In the genomic region with DNA sequence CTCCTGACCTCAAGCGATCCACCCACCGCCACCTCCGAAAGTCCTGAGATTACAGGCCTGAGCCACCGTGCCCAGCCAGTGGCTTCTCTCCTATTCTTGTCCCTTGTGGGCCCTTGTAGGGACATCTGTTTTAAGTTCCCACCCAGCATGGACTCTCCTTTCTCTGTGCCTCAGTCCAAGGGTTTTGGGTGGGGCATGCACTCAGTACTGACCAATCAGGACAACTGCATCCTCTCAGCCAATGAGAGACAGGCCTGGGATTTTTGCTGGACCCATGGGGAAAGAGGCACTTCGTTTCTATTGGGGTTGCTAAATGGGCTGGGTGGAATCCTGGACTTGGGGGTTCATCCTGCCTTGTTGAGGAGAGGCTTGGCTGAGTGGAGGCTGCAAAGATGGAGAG, we compare ENCODE assay signal across 19 cellular contexts. TPM values are rescaled to one million over a fixed set of nuclear protein-coding genes. Genes with fewer than 3 reads are reported as not detected.
DNase-seq lines count a peak whose midpoint lies in the region; ATAC-seq and TF ChIP-seq lines count a peak whose summit lies in the region.
"Had no signal": no experiment of that assay in that cellular context is flagged by ENCODE, and none has a peak within 500 bp of the region (broad histone marks: within the 10 kb centered on the region; RNA-seq: fewer than 3 reads in every experiment).

No MANE protein-coding gene starts in this region.

- peaks cover 0 to 40% (median 14%) of the 10 kb centered on the region in 9 donors for H3K4me1 ChIP-seq in heart right ventricle
- peaks cover 32% of the 10 kb centered on the region for H3K4me1 ChIP-seq in mesodermal cell (ENCODE audit: control insufficient read depth, insufficient read depth, low read length, poor library complexity, severe bottlenecking)
- H3K4me1 ChIP-seq in tibial artery, result peaks cover 0 to 38% (median 22%) of the 10 kb centered on the region in 4 donors

- intact Hi-C loops in Right ventricle myocardium inferior (cut with DNase I) (no loop called here), heart right ventricle (cut with DNase I) (no loop called here), tibial artery (cut with DNase I; ENCODE audit: low total_unique reads) (no loop called here), lower leg skin (cut with DNase I; ENCODE audit: low total_unique reads) (no loop called here)

- H3K9me3 ChIP-seq in heart right ventricle (no peaks in the 10 kb centered on the region), mesodermal cell (ENCODE audit: control insufficient read depth, low read length) (no peaks in the 10 kb centered on the region), tibial artery (no peaks in the 10 kb centered on the region)
- H3K9me3 ChIP-seq: Peyer's patch had no signal

- H3K4me3 ChIP-seq in heart right ventricle (no peak overlapping the region), mesodermal cell (ENCODE audit: extremely low read depth, insufficient read depth, low read length, poor library complexity, severe bottlenecking) (no peak overlapping the region), tibial artery (no peak overlapping the region), lower leg skin (ENCODE audit: low read depth, poor library complexity, severe bottlenecking) (no peak overlapping the region)
- H3K4me3 ChIP-seq: GM23248, Peyer's patch had no signal

- H3K27me3 ChIP-seq in heart right ventricle (no peaks in the 10 kb centered on the region), tibial artery (no peaks in the 10 kb centered on the region)
- H3K27me3 ChIP-seq: Peyer's patch had no signal

- WGBS in heart right ventricle, 2 donors, result 91 to 92% methylated on average over 5 of the region's 5 CpGs
- 93% methylated on average over 5 of the region's 5 CpGs for WGBS in mesodermal cell (ENCODE audit: insufficient coverage in 2 of 2), 2 experiments
- WGBS in lower leg skin, 2 donors, result 76 to 86% methylated on average over 5 of the region's 5 CpGs

- ATAC-seq in Right ventricle myocardium inferior, result no peak
- no peak for ATAC-seq in heart right ventricle
- ATAC-seq in HG03354 (IDR thresholded peaks at IDR 0.05; ENCODE audit: poor library complexity, severe bottlenecking, unreplicated experiment), result no peak
- ATAC-seq: HCT116 had no signal

- TF ChIP-seq CTCF in heart right ventricle (IDR thresholded peaks at IDR 0.05) (no peak), VCaP (conservative IDR thresholded peaks at IDR 0.05) (no peak), tibial artery (IDR thresholded peaks at IDR 0.05) (no peak), lower leg skin (IDR thresholded peaks at IDR 0.05) (no peak)

- DNase-seq in Right ventricle myocardium inferior (ENCODE audit: missing footprints), result peak; percentile 17
- DNase-seq in heart right ventricle, result no peak
- DNase-seq in tibial artery, result no peak
- DNase-seq in lower leg skin (ENCODE audit: low spot score in 2 of 2), result no peak
- DNase-seq in midbrain (lab: John Stamatoyannopoulos, UW), result no peak
- DNase-seq: DMS153, NCI-H1048, NCI-H1436 treated with DMSO at 0.1 percent for 48 hours, NCI-H2029 treated with DMSO at 0.1 percent for 48 hours, NCI-H510A, NCI-H774, Peyer's patch, Right ventricle myocardium superior had no signal

- H3K27ac ChIP-seq in heart right ventricle (peak overlapping the region in 1 of 10 donors; percentile 49), VCaP (peak overlapping the region; percentile 45; the same call in 1 of the 2 replicates), mesodermal cell (ENCODE audit: low read depth, low read length, severe bottlenecking) (peak overlapping the region; percentile 23), tibial artery (peak overlapping the region; percentile 64 to 69)
- H3K27ac ChIP-seq: GM23248, KMS-11, Peyer's patch had no signal

- TF ChIP-seq POLR2A in lower leg skin (IDR thresholded peaks at IDR 0.05), result no peak

- H3K36me3 ChIP-seq in heart right ventricle (no peaks in the 10 kb centered on the region), mesodermal cell (ENCODE audit: control insufficient read depth, insufficient read depth, low read length) (no peaks in the 10 kb centered on the region), tibial artery (no peaks in the 10 kb centered on the region)
- H3K36me3 ChIP-seq: Peyer's patch had no signal

RNA-seq across cellular contexts. Expression of gene SNAI1, which starts 34.4 kb away (rescaled TPM):
- 0.73 TPM for total RNA-seq in Right ventricle myocardium inferior
- total RNA-seq in heart right ventricle, result 1 to 10 TPM in 8 of 10 donors, under 1 TPM in 2; 0.59 to 7.6 (median 2.8) TPM
- polyA plus RNA-seq in heart right ventricle, result 1 to 10 TPM; 1.8 to 3.2 TPM
- polyA plus RNA-seq in mesodermal cell (2013, experiment 1 of 2), result 62.2 TPM
- 48.4 TPM for polyA plus RNA-seq in mesodermal cell (2013, experiment 2 of 2)
- 1 to 10 TPM in 3 of 4 donors, under 1 TPM in 1; 0.65 to 3.7 (median 1.3) TPM for total RNA-seq in lower leg skin
